15 cellular contexts compared by ENCODE assay signal in the genomic region with DNA sequence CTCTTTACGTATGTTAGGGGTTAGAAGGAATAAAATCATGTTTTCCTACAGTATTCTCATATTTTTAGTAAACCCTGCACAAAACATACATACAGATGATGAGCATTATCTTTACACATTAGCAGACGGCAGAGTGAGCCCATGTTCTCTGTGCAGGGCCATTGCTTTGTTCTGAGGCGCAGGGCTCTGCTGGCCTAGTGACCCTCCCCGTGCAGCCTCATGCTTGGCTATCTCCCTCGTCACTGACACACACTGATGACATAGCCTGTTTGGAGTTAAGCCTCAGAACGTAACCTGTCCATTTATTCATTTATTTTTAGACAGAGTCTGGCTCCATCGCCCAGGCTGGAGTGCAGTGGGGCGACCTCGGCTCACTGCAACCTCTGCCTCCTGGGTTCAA.
DNase-seq lines count a peak whose midpoint lies in the region; ATAC-seq, FAIRE-seq and TF ChIP-seq lines count a peak whose summit lies in the region.
"Had no signal": no experiment of that assay in that cellular context is flagged by ENCODE, and none has a peak within 500 bp of the region (broad histone marks: within the 10 kb centered on the region; RNA-seq: fewer than 3 reads in every experiment).

No MANE protein-coding gene starts in this region.

- H3K4me2 ChIP-seq in keratinocyte (ENCODE audit: control insufficient read depth, extremely low read depth, insufficient read depth, low read depth, low read length) (peak overlapping the region; percentile 63), H9 (ENCODE audit: insufficient read depth, insufficient read length, low read length) (no peak overlapping the region)

- no peaks in the 10 kb centered on the region for H3K79me1 ChIP-seq in H9 (ENCODE audit: insufficient read depth, low read depth, low read length, poor library complexity, severe bottlenecking)

- no peak overlapping the region for H2BK20ac ChIP-seq in H9 (ENCODE audit: low read depth, low read length, poor library complexity, severe bottlenecking)

- H2BK5ac ChIP-seq in H9 (ENCODE audit: insufficient read length, low read length): no peak overlapping the region

- H3K27ac Mint-ChIP-seq in H9: no peak overlapping the region
- H3K27ac Mint-ChIP-seq: memory B cell had no signal

- no peak for FAIRE-seq in keratinocyte (lab: Jason Lieb, UNC)
- FAIRE-seq: HepG2 had no signal

- H3K14ac ChIP-seq in H9 (ENCODE audit: insufficient read depth, low read length): no peak overlapping the region

- H3K27me3 ChIP-seq in brain microvascular endothelial cell (replicated peaks): no peaks in the 10 kb centered on the region
- H3K27me3 ChIP-seq in keratinocyte (ENCODE audit: control insufficient read depth, extremely low read depth, insufficient read depth, low read length): no peaks in the 10 kb centered on the region
- H3K27me3 ChIP-seq in uterus: no peaks in the 10 kb centered on the region
- H3K27me3 ChIP-seq in H9 (ENCODE audit: insufficient read depth, low read length): no peaks in the 10 kb centered on the region

- dilution Hi-C loops in keratinocyte (cut with MboI; ENCODE audit: extremely low pct_ligation_motif_present, low sequenced_read_pairs): no loop called here

- H4K91ac ChIP-seq in H9 (ENCODE audit: insufficient read length, low read depth, low read length): no peak overlapping the region

- H3K18ac ChIP-seq in H9 (ENCODE audit: insufficient read length, low read depth, low read length): no peak overlapping the region

- no peaks in the 10 kb centered on the region for H3K23me2 ChIP-seq in H9 (ENCODE audit: insufficient read length, low read depth, low read length, poor library complexity, severe bottlenecking)

- no peak overlapping the region for H3K4me3 ChIP-seq in brain microvascular endothelial cell (ENCODE audit: low read depth, low read length)
- no peak overlapping the region for H3K4me3 ChIP-seq in keratinocyte (ENCODE audit: control insufficient read depth in 2 of 3, extremely low read depth in 1 of 3, insufficient read depth in 2 of 3, low read depth in 1 of 3, low read length in 3 of 3)
- H3K4me3 ChIP-seq in uterus: no peak overlapping the region
- H3K4me3 ChIP-seq: coronary artery had no signal

- H3K9me3 ChIP-seq in keratinocyte (ENCODE audit: control insufficient read depth, low read depth, low read length) (no peaks in the 10 kb centered on the region), uterus (no peaks in the 10 kb centered on the region), H9 (ENCODE audit: control insufficient read depth, low read depth, low read length) (no peaks in the 10 kb centered on the region)

- H3K56ac ChIP-seq in H9 (ENCODE audit: insufficient read length, low read depth, low read length): no peak overlapping the region

- peak; percentile 85 for ATAC-seq in Right ventricle myocardium superior (ENCODE audit: poor library complexity)
- ATAC-seq in GM21381 (IDR thresholded peaks at IDR 0.05; ENCODE audit: unreplicated experiment): no peak
- ATAC-seq: HepG2 had no signal

- H3K27ac ChIP-seq in brain microvascular endothelial cell (peak overlapping the region; percentile 90), keratinocyte (ENCODE audit: control insufficient read depth, insufficient read depth, low read length) (peak overlapping the region; percentile 98), uterus (peak overlapping the region; percentile 70 to 77), H9 (ENCODE audit: insufficient read length, low read depth, low read length) (no peak overlapping the region)

- TF ChIP-seq CTCF in brain microvascular endothelial cell (IDR thresholded peaks at IDR 0.05; ENCODE audit: low read depth, low read length, missing control alignments): no peak
- no peak for TF ChIP-seq CTCF in keratinocyte (optimal IDR thresholded peaks at IDR 0.05 in 1 of 3, IDR thresholded peaks at IDR 0.05 in 1 of 3, conservative IDR thresholded peaks at IDR 0.05 in 1 of 3; ENCODE audit: extremely low read depth in 1 of 3, insufficient read depth in 2 of 3, low read length in 3 of 3)
- no peak for TF ChIP-seq CTCF in uterus (IDR thresholded peaks at IDR 0.05)
- no peak for TF ChIP-seq CTCF in H9 (conservative IDR thresholded peaks at IDR 0.05)

- in situ Hi-C loops in brain microvascular endothelial cell (cut with HindIII; ENCODE audit: low pct_ligation_motif_present, low sequenced_read_pairs): no loop called here

- H3K9me3 Mint-ChIP-seq in H9: no peaks in the 10 kb centered on the region
- H3K9me3 Mint-ChIP-seq: activated naive CD8-positive, alpha-beta T cell treated with anti-CD3 and anti-CD28 coated beads, Interleukin-2, amount 50 U/mL, for 24 hours; memory B cell had no signal

- no peak overlapping the region for H2AFZ ChIP-seq in keratinocyte (ENCODE audit: control insufficient read depth, low read length)
- H2AFZ ChIP-seq in H9 (ENCODE audit: low read length): no peak overlapping the region

- no peak overlapping the region for H2BK12ac ChIP-seq in H9 (ENCODE audit: insufficient read length, low read depth, low read length)

- H2AK5ac ChIP-seq in H9 (ENCODE audit: insufficient read length, low read length): no peak overlapping the region

- H3K27me3 Mint-ChIP-seq in H9 (ENCODE audit: low read depth): no peaks in the 10 kb centered on the region
- H3K27me3 Mint-ChIP-seq: activated naive CD8-positive, alpha-beta T cell treated with anti-CD3 and anti-CD28 coated beads, Interleukin-2, amount 50 U/mL, for 24 hours; memory B cell had no signal

- intact Hi-C loops in Right ventricle myocardium superior (cut with DNase I) (loop anchor here (10.0 kb wide), 1 partner anchor 118 kb away; the partner anchor contains the start of gene FOSL2), cardiac septum (cut with DNase I) (no loop called here), uterus (cut with DNase I; ENCODE audit: low total_unique reads) (no loop called here)

- H3K9ac ChIP-seq in keratinocyte (ENCODE audit: control insufficient read depth, extremely low read depth, insufficient read depth, low read length) (peak overlapping the region; percentile 57), H9 (ENCODE audit: extremely low read depth, insufficient read length, low read length) (no peak overlapping the region)

- H3K79me2 ChIP-seq in keratinocyte (ENCODE audit: control insufficient read depth, insufficient read depth, low read length) (no peaks in the 10 kb centered on the region), H9 (ENCODE audit: insufficient read depth, low read length) (no peaks in the 10 kb centered on the region; the same call in 1 of the 2 replicates)

- peaks cover 17 to 20% of the 10 kb centered on the region in 2 experiments for H3K4me1 Mint-ChIP-seq in H9
- H3K4me1 Mint-ChIP-seq: memory B cell had no signal

- no peaks in the 10 kb centered on the region for H3K9me1 ChIP-seq in keratinocyte (ENCODE audit: control insufficient read depth, extremely low read depth, insufficient read depth, low read length)

- H2BK15ac ChIP-seq in H9 (ENCODE audit: low read depth, low read length): no peak overlapping the region

- H3K36me3 ChIP-seq in brain microvascular endothelial cell (replicated peaks): no peaks in the 10 kb centered on the region
- H3K36me3 ChIP-seq in keratinocyte (ENCODE audit: control insufficient read depth in 2 of 2, extremely low read depth in 1 of 2, insufficient read depth in 2 of 2, low read length in 2 of 2): no peaks in the 10 kb centered on the region
- no peaks in the 10 kb centered on the region for H3K36me3 ChIP-seq in uterus

- no peak overlapping the region for H3T11ph ChIP-seq in H9 (ENCODE audit: low read length)

- H3K36me3 Mint-ChIP-seq in H9 (ENCODE audit: insufficient read depth in 1 of 3, low read depth in 3 of 3): no peaks in the 10 kb centered on the region

- H2BK120ac ChIP-seq in H9 (ENCODE audit: low read depth, low read length, poor library complexity, severe bottlenecking): no peak overlapping the region

- H4K20me1 ChIP-seq in keratinocyte (ENCODE audit: control insufficient read depth, extremely low read depth, insufficient read depth, low read length): no peaks in the 10 kb centered on the region
- no peaks in the 10 kb centered on the region for H4K20me1 ChIP-seq in H9 (ENCODE audit: control insufficient read depth, insufficient read depth, insufficient read length)

- H3K4me1 ChIP-seq in keratinocyte (ENCODE audit: control insufficient read depth, extremely low read depth, insufficient read depth, low read length) (peaks cover 35% of the 10 kb centered on the region), uterus (no peaks in the 10 kb centered on the region), H9 (ENCODE audit: insufficient read depth, low read length) (peaks cover 9% of the 10 kb centered on the region)

- no CpG with 5 or more reads among the region's 9 CpGs for WGBS in H9 (ENCODE audit: extremely low coverage, insufficient read length, low lambda C conversion rate)

- H4K5ac ChIP-seq in H9 (ENCODE audit: insufficient read length, low read depth, low read length): no peak overlapping the region

- DNase-seq in Right ventricle myocardium superior: no peak
- no peak for DNase-seq in cardiac septum (ENCODE audit: low spot score)
- peak; percentile 38 for DNase-seq in brain microvascular endothelial cell
- no peak for DNase-seq in keratinocyte (ENCODE audit: low read depth, low spot score)
- DNase-seq in uterus: no peak
- DNase-seq in D341Med (ENCODE audit: low spot score): no peak
- DNase-seq in H9: no peak
- DNase-seq: activated naive CD8-positive, alpha-beta T cell treated with anti-CD3 and anti-CD28 coated beads, Interleukin-2, amount 50 U/mL, for 24 hours; activated T-cell treated with anti-CD3 and anti-CD28 coated beads, Interleukin-2, amount 50 U/mL, for 1 hour; occipital lobe; substantia nigra had no signal

- TF ChIP-seq POLR2A in uterus (IDR thresholded peaks at IDR 0.05): no peak

- no peak overlapping the region for H3K23ac ChIP-seq in H9 (ENCODE audit: insufficient read length, low read depth, low read length)

- no peak overlapping the region for H4K8ac ChIP-seq in H9 (replicated peaks; ENCODE audit: insufficient read length, low read depth, low read length)

- no peak overlapping the region for H3K4me3 Mint-ChIP-seq in H9
- H3K4me3 Mint-ChIP-seq: activated naive CD8-positive, alpha-beta T cell treated with anti-CD3 and anti-CD28 coated beads, Interleukin-2, amount 50 U/mL, for 24 hours; memory B cell had no signal

- H3K4ac ChIP-seq in H9 (ENCODE audit: low read depth, low read length): no peak overlapping the region
